1 cellular context compared by ENCODE assay signal in the genomic region with DNA sequence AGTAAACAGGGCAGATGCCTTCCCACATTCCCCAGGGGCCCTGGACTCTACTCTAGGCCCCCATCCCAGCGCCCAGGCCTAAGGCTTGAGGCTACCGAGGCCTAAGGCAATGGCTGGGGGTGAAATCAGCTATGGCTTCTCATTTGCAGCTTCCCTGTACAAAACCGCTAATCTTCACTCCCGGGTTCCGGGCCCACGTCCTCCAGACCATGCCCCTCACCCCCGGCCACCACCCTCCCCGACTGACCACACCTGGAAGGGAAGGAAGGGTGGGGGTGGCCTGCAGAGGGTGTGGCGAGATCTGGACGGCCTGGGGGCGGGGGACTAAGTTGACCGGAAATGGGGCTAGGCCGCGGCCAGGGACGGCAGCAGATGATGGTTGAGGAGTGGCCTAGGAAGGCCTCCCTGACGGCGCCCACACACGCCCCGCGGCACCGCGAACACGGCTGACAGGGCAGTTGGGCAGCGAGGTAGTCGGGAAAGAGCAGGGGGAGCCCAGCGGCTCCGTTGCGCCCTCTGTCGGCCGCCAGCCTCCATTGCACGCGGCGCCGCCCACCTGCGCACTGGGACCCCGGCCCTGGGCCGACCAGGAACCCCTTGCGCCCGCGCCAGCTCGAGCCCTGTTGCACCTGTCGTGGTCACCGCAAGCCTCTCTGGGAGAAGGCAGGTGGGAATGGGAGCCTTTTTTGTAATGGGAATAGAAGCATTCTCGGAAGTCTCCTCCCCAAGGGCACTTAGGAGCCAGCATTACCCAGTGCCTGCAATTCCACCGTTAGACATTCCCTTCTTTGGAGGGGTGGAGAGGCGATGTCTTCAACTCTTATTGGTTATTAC.
TF ChIP-seq lines count a peak whose summit lies in the region.

No MANE protein-coding gene starts in this region.

TF ChIP-seq in HCT116, 20 proteins besides CTCF, POLR2A, EP300 and RAD21 (continued from another document):
- TF ChIP-seq ZNF274 (IDR thresholded peaks at IDR 0.05; ENCODE audit: low read depth, low read length) (no peak), EZH2 (IDR thresholded peaks at IDR 0.05) (no peak), JUND (IDR thresholded peaks at IDR 0.05) (no peak), EGR1 (IDR thresholded peaks at IDR 0.05; ENCODE audit: low read depth) (0 out of 2 replicates have a peak, but pooled peaks have one; percentile 61), TCF7L2 (IDR thresholded peaks at IDR 0.05; ENCODE audit: borderline replicate concordance, extremely low read depth, insufficient read depth, insufficient read length) (no peak), FOSL1 (IDR thresholded peaks at IDR 0.05; ENCODE audit: low read depth) (no peak), EZH2phosphoT487 (IDR thresholded peaks at IDR 0.05; ENCODE audit: borderline replicate concordance) (no peak), POLR2AphosphoS5 (IDR thresholded peaks at IDR 0.05; ENCODE audit: low read depth, low read length) (peak; percentile 47), ZFX (IDR thresholded peaks at IDR 0.05) (peak; percentile 58), CBX3 (IDR thresholded peaks at IDR 0.05; ENCODE audit: low read depth) (no peak), SIN3A (IDR thresholded peaks at IDR 0.05; ENCODE audit: low read depth) (no peak), SRF (IDR thresholded peaks at IDR 0.05; ENCODE audit: low read depth) (no peak)
- TF ChIP-seq, protein P1, sequence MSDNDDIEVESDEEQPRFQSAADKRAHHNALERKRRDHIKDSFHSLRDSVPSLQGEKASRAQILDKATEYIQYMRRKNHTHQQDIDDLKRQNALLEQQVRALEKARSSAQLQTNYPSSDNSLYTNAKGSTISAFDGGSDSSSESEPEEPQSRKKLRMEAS (IDR thresholded peaks at IDR 0.05): no peak
- TF ChIP-seq, protein P2, sequence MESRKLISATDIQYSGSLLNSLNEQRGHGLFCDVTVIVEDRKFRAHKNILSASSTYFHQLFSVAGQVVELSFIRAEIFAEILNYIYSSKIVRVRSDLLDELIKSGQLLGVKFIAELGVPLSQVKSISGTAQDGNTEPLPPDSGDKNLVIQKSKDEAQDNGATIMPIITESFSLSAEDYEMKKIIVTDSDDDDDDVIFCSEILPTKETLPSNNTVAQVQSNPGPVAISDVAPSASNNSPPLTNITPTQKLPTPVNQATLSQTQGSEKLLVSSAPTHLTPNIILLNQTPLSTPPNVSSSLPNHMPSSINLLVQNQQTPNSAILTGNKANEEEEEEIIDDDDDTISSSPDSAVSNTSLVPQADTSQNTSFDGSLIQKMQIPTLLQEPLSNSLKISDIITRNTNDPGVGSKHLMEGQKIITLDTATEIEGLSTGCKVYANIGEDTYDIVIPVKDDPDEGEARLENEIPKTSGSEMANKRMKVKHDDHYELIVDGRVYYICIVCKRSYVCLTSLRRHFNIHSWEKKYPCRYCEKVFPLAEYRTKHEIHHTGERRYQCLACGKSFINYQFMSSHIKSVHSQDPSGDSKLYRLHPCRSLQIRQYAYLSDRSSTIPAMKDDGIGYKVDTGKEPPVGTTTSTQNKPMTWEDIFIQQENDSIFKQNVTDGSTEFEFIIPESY (IDR thresholded peaks at IDR 0.05; ENCODE audit: extremely low read depth, insufficient replicate concordance, low read length): no peak
